In the genomic region with DNA sequence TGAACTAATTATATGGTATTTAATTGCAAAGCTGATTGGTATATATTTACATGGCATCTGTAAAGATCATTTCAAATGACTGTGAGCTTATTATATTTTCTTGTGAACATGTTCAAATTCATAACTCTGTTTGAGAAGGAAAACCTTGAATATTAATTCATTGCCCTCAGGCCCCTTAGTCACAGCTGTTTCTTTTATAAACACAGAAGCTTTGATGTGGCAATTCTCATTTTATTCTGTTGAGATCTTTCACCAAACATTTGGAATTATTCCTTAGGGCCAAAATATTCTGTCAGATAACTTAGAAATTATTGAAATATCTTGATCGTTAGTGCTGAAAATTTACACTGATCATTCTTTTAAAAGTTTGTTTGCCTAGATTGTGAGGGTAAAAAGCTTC, we compare ENCODE assay signal across 28 cellular contexts. TPM values are rescaled to one million over a fixed set of nuclear protein-coding genes. Genes with fewer than 3 reads are reported as not detected.
DNase-seq lines count a peak whose midpoint lies in the region; ATAC-seq and TF ChIP-seq lines count a peak whose summit lies in the region.
"Had no signal": no experiment of that assay in that cellular context is flagged by ENCODE, and none has a peak within 500 bp of the region (broad histone marks: within the 10 kb centered on the region; RNA-seq: fewer than 3 reads in every experiment).

No MANE protein-coding gene starts in this region.

- H3K27ac ChIP-seq in breast epithelium (no peak overlapping the region), SK-N-MC (peak overlapping the region; percentile 67)
- H3K27ac ChIP-seq: gastrocnemius medialis, neutrophil, transverse colon had no signal

- no TSS peak for BruUV-seq in MCF 10A (replicated peaks; lab: Mats Ljungman, UMichigan)

- no peaks in the 10 kb centered on the region for H3K9me3 Mint-ChIP-seq in MCF 10A (ENCODE audit: unreplicated experiment)
- H3K9me3 Mint-ChIP-seq: activated CD4-positive, alpha-beta memory T cell treated with anti-CD3 and anti-CD28 coated beads, Interleukin-2, amount 10 ng/mL, durations not matched to agents 7 days and 5 days; activated naive CD8-positive, alpha-beta T cell treated with anti-CD3 and anti-CD28 coated beads, Interleukin-2, amount 50 U/mL, for 24 hours; GM23338; IgD-negative memory B cell had no signal

- H3K27me3 Mint-ChIP-seq in MCF 10A (ENCODE audit: insufficient read depth, unreplicated experiment), result peaks cover 83% of the 10 kb centered on the region
- H3K27me3 Mint-ChIP-seq: activated naive CD8-positive, alpha-beta T cell treated with anti-CD3 and anti-CD28 coated beads, Interleukin-2, amount 50 U/mL, for 24 hours had no signal

- no peak for TF ChIP-seq CTCF in MCF 10A (IDR thresholded peaks at IDR 0.05; ENCODE audit: unreplicated experiment)
- no peak for TF ChIP-seq CTCF in breast epithelium (IDR thresholded peaks at IDR 0.05)

- H3K9ac ChIP-seq in SK-N-MC (ENCODE audit: insufficient read length), result no peak overlapping the region

- H3K4me3 ChIP-seq in breast epithelium (no peak overlapping the region), SK-N-MC (peak overlapping the region; percentile 56)
- H3K4me3 ChIP-seq: gastrocnemius medialis, GM23338, transverse colon had no signal

- no peak overlapping the region for H3K4me3 Mint-ChIP-seq in MCF 10A (ENCODE audit: unreplicated experiment)
- H3K4me3 Mint-ChIP-seq: activated CD4-positive, alpha-beta memory T cell treated with anti-CD3 and anti-CD28 coated beads, Interleukin-2, amount 10 ng/mL, durations not matched to agents 7 days and 5 days; activated naive CD8-positive, alpha-beta T cell treated with anti-CD3 and anti-CD28 coated beads, Interleukin-2, amount 50 U/mL, for 24 hours; GM23338; IgD-negative memory B cell had no signal

- DNase-seq in MCF 10A (ENCODE audit: unreplicated experiment) (peak; percentile 16), breast epithelium (ENCODE audit: low spot score in 2 of 2) (no peak), SK-N-MC (ENCODE audit: low read depth, low spot score) (peak; percentile 90), fibroblast of gingiva (ENCODE audit: low read depth) (peak; percentile 49), sciatic nerve (ENCODE audit: low spot score) (no peak), germinal center (ENCODE audit: low spot score) (no peak)
- DNase-seq: 8988T; activated CD4-positive, alpha-beta memory T cell treated with anti-CD3 and anti-CD28 coated beads, Interleukin-2, amount 10 ng/mL, durations not matched to agents 7 days and 5 days; activated gamma-delta T cell; activated naive CD8-positive, alpha-beta T cell treated with anti-CD3 and anti-CD28 coated beads, Interleukin-2, amount 50 U/mL, for 24 hours; activated T-cell treated with anti-CD3 and anti-CD28 coated beads for 4 hours; dermis blood vessel endothelial cell; DMS79; gastrocnemius medialis; MM.1S; NCI-H1417 treated with DMSO at 0.1 percent for 48 hours; NCI-H524; stimulated activated CD4-positive, alpha-beta T cell treated with anti-CD3 and anti-CD28 coated beads, Interleukin-12 subunit alpha, Interleukin-12 subunit beta, amount 100 ng/mL, for 4 hours; transverse colon had no signal

- H3K4me1 Mint-ChIP-seq in MCF 10A (ENCODE audit: insufficient read depth, unreplicated experiment), result no peaks in the 10 kb centered on the region
- H3K4me1 Mint-ChIP-seq: activated CD4-positive, alpha-beta memory T cell treated with anti-CD3 and anti-CD28 coated beads, Interleukin-2, amount 10 ng/mL, durations not matched to agents 7 days and 5 days; activated naive CD8-positive, alpha-beta T cell treated with anti-CD3 and anti-CD28 coated beads, Interleukin-2, amount 50 U/mL, for 24 hours; IgD-negative memory B cell had no signal

- POLR2A ChIA-PET in MCF 10A (lab: Yijun Ruan, JAX), result no interaction called here

- intact Hi-C loops in MCF 10A (cut with micrococcal nuclease), result no loop called here
- intact Hi-C loops in breast epithelium (cut with DNase I; ENCODE audit: low total_unique reads), result no loop called here
- intact Hi-C loops in sciatic nerve (cut with DNase I), result no loop called here

- TF ChIP-seq POLR2A in breast epithelium (IDR thresholded peaks at IDR 0.05), result no peak

- H3K36me3 Mint-ChIP-seq in MCF 10A (ENCODE audit: insufficient read depth, unreplicated experiment), result no peaks in the 10 kb centered on the region
- H3K36me3 Mint-ChIP-seq: IgD-negative memory B cell had no signal

- H3K36me3 ChIP-seq in breast epithelium (no peaks in the 10 kb centered on the region), SK-N-MC (ENCODE audit: insufficient read depth, low read length) (no peaks in the 10 kb centered on the region)
- H3K36me3 ChIP-seq: gastrocnemius medialis, neutrophil, transverse colon had no signal

- H3K9me3 ChIP-seq in breast epithelium (no peaks in the 10 kb centered on the region), SK-N-MC (ENCODE audit: low read depth, low read length) (no peaks in the 10 kb centered on the region)
- H3K9me3 ChIP-seq: gastrocnemius medialis, neutrophil, transverse colon had no signal

- H3K27ac Mint-ChIP-seq in MCF 10A (ENCODE audit: low read depth, unreplicated experiment), result no peak overlapping the region
- H3K27ac Mint-ChIP-seq: activated CD4-positive, alpha-beta memory T cell treated with anti-CD3 and anti-CD28 coated beads, Interleukin-2, amount 10 ng/mL, durations not matched to agents 7 days and 5 days; activated naive CD8-positive, alpha-beta T cell treated with anti-CD3 and anti-CD28 coated beads, Interleukin-2, amount 50 U/mL, for 24 hours; GM23338; IgD-negative memory B cell had no signal

- peak; percentile 29 for ATAC-seq in sciatic nerve
- ATAC-seq in HG03039 (IDR thresholded peaks at IDR 0.05; ENCODE audit: unreplicated experiment), result no peak
- no peak for ATAC-seq in HG03175 (IDR thresholded peaks at IDR 0.05; ENCODE audit: unreplicated experiment)
- ATAC-seq: activated naive CD8-positive, alpha-beta T cell treated with anti-CD3 and anti-CD28 coated beads, Interleukin-2, amount 50 U/mL, for 24 hours; gastrocnemius medialis; GM23338 had no signal

- CTCF ChIA-PET in MCF 10A (lab: Yijun Ruan, JAX), result no interaction called here

- H3K27me3 ChIP-seq in breast epithelium, result no peaks in the 10 kb centered on the region
- H3K27me3 ChIP-seq: gastrocnemius medialis, neutrophil, transverse colon had no signal

- H3K4me1 ChIP-seq in breast epithelium, result no peaks in the 10 kb centered on the region
- H3K4me1 ChIP-seq: gastrocnemius medialis, transverse colon had no signal

RNA-seq across cellular contexts. Expression of gene KERA, which starts 17.5 kb away (rescaled TPM):
- total RNA-seq in MCF 10A (2022) (not detected in 2 replicates), breast epithelium (under 1 TPM in 2 of 3 donors, not detected in 1; 0.15 to 0.33 TPM), sciatic nerve (0.18 TPM)
- total RNA-seq: activated CD4-positive, alpha-beta memory T cell treated with anti-CD3 and anti-CD28 coated beads, Interleukin-2, amount 10 ng/mL, durations not matched to agents 7 days and 5 days; dermis blood vessel endothelial cell; endothelial cell of umbilical vein; GM23338; kidney epithelial cell; lung microvascular endothelial cell; transverse colon had no signal

RNA-seq across cellular contexts. Expression of gene EPYC, which starts 35.6 kb away (rescaled TPM):
- total RNA-seq in MCF 10A (2022) (not detected in 2 replicates), breast epithelium (not detected), sciatic nerve (not detected)
- total RNA-seq: activated CD4-positive, alpha-beta memory T cell treated with anti-CD3 and anti-CD28 coated beads, Interleukin-2, amount 10 ng/mL, durations not matched to agents 7 days and 5 days; cardiac septum; dermis blood vessel endothelial cell; endothelial cell of umbilical vein; gastrocnemius medialis; GM23338; kidney epithelial cell; lung microvascular endothelial cell; transverse colon had no signal

Comparison
In these comparisons a context has a peak if more than half of its experiments do, and no peak if none do; other contexts are left out.
1. DNase-seq: peak in MCF 10A (single experiment), SK-N-MC (single experiment) and fibroblast of gingiva (single experiment); none in breast epithelium (0 of 2), sciatic nerve (single experiment) and germinal center (single experiment).